18 cellular contexts compared by ENCODE assay signal in the genomic region with DNA sequence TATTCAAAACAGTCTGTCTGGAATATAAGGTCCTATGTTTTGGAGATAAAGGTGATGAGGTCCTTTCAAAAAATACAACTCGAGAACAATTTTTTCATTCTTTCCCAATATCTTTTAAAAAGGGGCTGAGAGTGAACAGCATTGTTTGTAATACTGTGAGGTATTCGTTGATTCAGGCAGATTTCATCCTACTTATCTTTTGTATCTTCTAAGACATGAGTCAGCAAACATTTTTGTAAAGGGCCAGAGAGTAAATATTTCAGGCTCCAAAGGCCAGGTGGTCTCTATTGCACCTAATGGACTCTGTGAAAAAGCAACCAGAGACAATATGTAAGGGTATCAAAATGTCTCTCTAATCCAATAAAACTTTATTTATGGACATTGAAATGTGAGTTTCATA. TPM values are rescaled to one million over a fixed set of nuclear protein-coding genes. Genes with fewer than 3 reads are reported as not detected.
DNase-seq lines count a peak whose midpoint lies in the region; ATAC-seq and TF ChIP-seq lines count a peak whose summit lies in the region.
"Had no signal": no experiment of that assay in that cellular context is flagged by ENCODE, and none has a peak within 500 bp of the region (broad histone marks: within the 10 kb centered on the region; RNA-seq: fewer than 3 reads in every experiment).

No MANE protein-coding gene starts in this region.

- no peak for DNase-seq in HFFc6
- peak in 1 of 2 donors; percentile 33 for DNase-seq in foreskin keratinocyte
- DNase-seq in vagina (ENCODE audit: extremely low spot score in 2 of 2): no peak
- DNase-seq in brain microvascular endothelial cell: no peak
- DNase-seq: DMS 273 treated with DMSO at 0.1 percent for 48 hours, DND-41, GDM1, NCI-H1417 treated with DMSO at 0.1 percent for 48 hours, NCI-H1930, NCI-H345, NCI-H524 treated with DMSO at 0.1 percent for 48 hours, SJCRH30, SW 1271 had no signal

- intact Hi-C loops in vagina (cut with DNase I): loop anchor here (5.0 kb wide), 1 partner anchor 1090 kb away; no protein-coding TSS in a partner anchor

- no peak for TF ChIP-seq POLR2A in vagina (IDR thresholded peaks at IDR 0.05)

- no peaks in the 10 kb centered on the region for H3K9me3 ChIP-seq in vagina
- H3K9me3 ChIP-seq: SJCRH30 had no signal

- no peaks in the 10 kb centered on the region for H3K27me3 Mint-ChIP-seq in HFFc6 (ENCODE audit: insufficient read depth)
- H3K27me3 Mint-ChIP-seq: B cell had no signal

- H3K4me1 ChIP-seq in foreskin keratinocyte: no peaks in the 10 kb centered on the region
- peaks cover 18% of the 10 kb centered on the region for H3K4me1 ChIP-seq in vagina
- H3K4me1 ChIP-seq: SJCRH30 had no signal

- in situ Hi-C loops in brain microvascular endothelial cell (cut with HindIII; ENCODE audit: low pct_ligation_motif_present, low sequenced_read_pairs): no loop called here

- no peaks in the 10 kb centered on the region for H3K36me3 Mint-ChIP-seq in HFFc6 (ENCODE audit: low read depth)

- TF ChIP-seq CTCF in HFFc6 (IDR thresholded peaks at IDR 0.05) (no peak), foreskin keratinocyte (conservative IDR thresholded peaks at IDR 0.05) (no peak), vagina (IDR thresholded peaks at IDR 0.05) (no peak), brain microvascular endothelial cell (IDR thresholded peaks at IDR 0.05; ENCODE audit: low read depth, low read length, missing control alignments) (no peak)

- no peak overlapping the region for H3K4me3 ChIP-seq in vagina
- H3K4me3 ChIP-seq in brain microvascular endothelial cell (ENCODE audit: low read depth, low read length): no peak overlapping the region
- H3K4me3 ChIP-seq: SJCRH30 had no signal

- H3K27ac Mint-ChIP-seq in HFFc6: 0 out of 2 replicates have a peak overlapping the region, but pooled peaks have one; percentile 9
- H3K27ac Mint-ChIP-seq: B cell had no signal

- H3K4me3 Mint-ChIP-seq in HFFc6: 0 out of 2 replicates have a peak overlapping the region, but pooled peaks have one; percentile 6
- H3K4me3 Mint-ChIP-seq: B cell had no signal

- H3K9me3 Mint-ChIP-seq in HFFc6: peaks cover 3% of the 10 kb centered on the region; the same call in 1 of the 2 replicates

- no peak overlapping the region for H3K27ac ChIP-seq in foreskin keratinocyte
- no peak overlapping the region for H3K27ac ChIP-seq in vagina
- H3K27ac ChIP-seq in brain microvascular endothelial cell: no peak overlapping the region
- H3K27ac ChIP-seq: SJCRH30 had no signal

- no peaks in the 10 kb centered on the region for H3K36me3 ChIP-seq in vagina
- no peaks in the 10 kb centered on the region for H3K36me3 ChIP-seq in brain microvascular endothelial cell (replicated peaks)
- H3K36me3 ChIP-seq: SJCRH30 had no signal

- ATAC-seq in SK-N-SH treated with all-trans-retinoic acid at 6 μM for 48 hours: peak; percentile 53
- ATAC-seq in foreskin keratinocyte: peak; percentile 33
- ATAC-seq in HG03135 (IDR thresholded peaks at IDR 0.05; ENCODE audit: unreplicated experiment): no peak
- no peak for ATAC-seq in HG03354 (IDR thresholded peaks at IDR 0.05; ENCODE audit: poor library complexity, severe bottlenecking, unreplicated experiment)
- ATAC-seq: HCT116 had no signal

- H3K27me3 ChIP-seq in foreskin keratinocyte (no peaks in the 10 kb centered on the region), vagina (no peaks in the 10 kb centered on the region), brain microvascular endothelial cell (replicated peaks) (no peaks in the 10 kb centered on the region)
- H3K27me3 ChIP-seq: SJCRH30 had no signal

- H3K4me1 Mint-ChIP-seq in HFFc6 (ENCODE audit: low read depth): peaks cover 21% of the 10 kb centered on the region

TF ChIP-seq in SK-N-SH treated with all-trans-retinoic acid at 6 μM for 48 hours, 23 proteins besides CTCF, POLR2A, EP300 and RAD21:
- no peak for TF ChIP-seq ZFP30 (CRISPR knock-in tag; IDR thresholded peaks at IDR 0.05)
- TF ChIP-seq ZNF565 (CRISPR knock-in tag; conservative IDR thresholded peaks at IDR 0.05; ENCODE audit: low read depth): no peak
- TF ChIP-seq SNAI2 (CRISPR knock-in tag; IDR thresholded peaks at IDR 0.05): no peak
TF ChIP-seq in SK-N-SH treated with all-trans-retinoic acid at 6 μM for 48 hours: peak in this region for 0.

RNA-seq across cellular contexts. Expression of a gene that starts 8.1 kb away (rescaled TPM):
- not detected for total RNA-seq in HFFc6 (2021; fragmentation: NEBNext Ultra II Directional; extraction: Animal tissue kit (Norgen Biotek cat#: 25700))
- total RNA-seq in foreskin keratinocyte: 10.1 and 11.6 TPM in 2 replicates
- polyA plus RNA-seq in foreskin keratinocyte: 1.8 TPM in 2 replicates
- total RNA-seq in vagina: 65.3 TPM

Comparison
In these comparisons a context has a peak if more than half of its experiments do, and no peak if none do; other contexts are left out.
1. ATAC-seq: peak in SK-N-SH treated with all-trans-retinoic acid at 6 μM for 48 hours (single experiment) and foreskin keratinocyte (single experiment); none in HG03135 (single experiment) and HG03354 (single experiment).